In genomic region chr11:43172477-43172876, GRCh38 we compare ENCODE assay signal across 7 cellular contexts.
"Had no signal": no experiment of that assay in that cellular context is flagged by ENCODE, and none has a peak within 500 bp of the region (broad histone marks: within the 10 kb centered on the region; RNA-seq: fewer than 3 reads in every experiment).

No MANE protein-coding gene starts in this region.

- H3K4me1 Mint-ChIP-seq: IgD-negative memory B cell had no signal

- H3K27ac Mint-ChIP-seq: IgD-negative memory B cell had no signal

- DNase-seq: IMR-90, KBM-7, KG1 had no signal

- H3K4me3 Mint-ChIP-seq: IgD-negative memory B cell had no signal

- ATAC-seq: HepG2, K562 had no signal

- H3K27ac ChIP-seq: HL-60 had no signal

- H3K4me3 ChIP-seq: K562 had no signal
